ENCODE assay signal across 2 cellular contexts in genomic region chr15:31098491-31098917, GRCh38.
TF ChIP-seq lines count a peak whose summit lies in the region.

No MANE protein-coding gene starts in this region.

TF ChIP-seq in Ishikawa, 13 proteins besides CTCF, POLR2A, EP300 and RAD21:
- TF ChIP-seq FOXM1 (IDR thresholded peaks at IDR 0.05; ENCODE audit: borderline replicate concordance, low read depth) (0 out of 2 replicates have a peak, but pooled peaks have one; percentile 38), TCF12 (IDR thresholded peaks at IDR 0.05; ENCODE audit: low read depth) (peak; percentile 82), REST (IDR thresholded peaks at IDR 0.05; ENCODE audit: low read depth) (no peak), TAF1 (IDR thresholded peaks at IDR 0.05; ENCODE audit: low read depth) (no peak), USF1 (IDR thresholded peaks at IDR 0.05) (no peak), NFIC (IDR thresholded peaks at IDR 0.05) (peak; percentile 66), CREB1 (IDR thresholded peaks at IDR 0.05; ENCODE audit: low read depth) (no peak), MAX (IDR thresholded peaks at IDR 0.05) (no peak; the same call in 1 of the 2 replicates), YY1 (IDR thresholded peaks at IDR 0.05; ENCODE audit: low read depth) (peak; percentile 58; the same call in 1 of the 2 replicates), EGR1 (IDR thresholded peaks at IDR 0.05) (no peak), TEAD4 (IDR thresholded peaks at IDR 0.05) (peak; percentile 84), ZBTB7A (IDR thresholded peaks at IDR 0.05; ENCODE audit: low read depth) (peak; percentile 52; the same call in 1 of the 2 replicates), CEBPB (IDR thresholded peaks at IDR 0.05) (no peak)

TF ChIP-seq in H1, 55 proteins besides CTCF, POLR2A, EP300 and RAD21:
- no peak for TF ChIP-seq HDAC2 (IDR thresholded peaks at IDR 0.05; ENCODE audit: borderline replicate concordance in 1 of 2, low read depth in 2 of 2, low read length in 2 of 2)
- TF ChIP-seq JUN (IDR thresholded peaks at IDR 0.05; ENCODE audit: low read depth, low read length) = no peak
- TF ChIP-seq ATF2 (IDR thresholded peaks at IDR 0.05; ENCODE audit: low read length) = no peak
- no peak for TF ChIP-seq TAF1 (IDR thresholded peaks at IDR 0.05; ENCODE audit: low read depth, low read length)
- no peak for TF ChIP-seq FOSL1 (IDR thresholded peaks at IDR 0.05; ENCODE audit: insufficient read depth, low read depth, low read length)
- no peak for TF ChIP-seq GABPA (IDR thresholded peaks at IDR 0.05; ENCODE audit: borderline replicate concordance, insufficient read depth, low read length)
- no peak for TF ChIP-seq CHD7 (IDR thresholded peaks at IDR 0.05; ENCODE audit: insufficient replicate concordance, low read length)
- no peak for TF ChIP-seq KDM4A (IDR thresholded peaks at IDR 0.05; ENCODE audit: low read depth, low read length, severe bottlenecking)
- no peak for TF ChIP-seq SIN3A (conservative IDR thresholded peaks at IDR 0.05 in 1 of 2, IDR thresholded peaks at IDR 0.05 in 1 of 2; ENCODE audit: low read depth in 1 of 2, low read length in 2 of 2)
- TF ChIP-seq ATF3 (IDR thresholded peaks at IDR 0.05; ENCODE audit: insufficient read depth, low read depth, low read length) = no peak
- no peak for TF ChIP-seq RNF2 (IDR thresholded peaks at IDR 0.05; ENCODE audit: borderline replicate concordance, low read depth, low read length, missing control alignments, poor library complexity, severe bottlenecking)
- TF ChIP-seq BACH1 (IDR thresholded peaks at IDR 0.05; ENCODE audit: low read length) = no peak
- no peak for TF ChIP-seq EZH2 (IDR thresholded peaks at IDR 0.05; ENCODE audit: low read depth, low read length, severe bottlenecking)
- TF ChIP-seq TBP (IDR thresholded peaks at IDR 0.05; ENCODE audit: low read depth, low read length) = no peak
